ENCODE assay signal across 23 cellular contexts in genomic region chr13:45974500-45974899, GRCh38.
"Had no signal": no experiment of that assay in that cellular context is flagged by ENCODE, and none has a peak within 500 bp of the region (broad histone marks: within the 10 kb centered on the region; RNA-seq: fewer than 3 reads in every experiment).

No MANE protein-coding gene starts in this region.

- DNase-seq: dorsolateral prefrontal cortex; effector CD4-positive, alpha-beta T cell; endodermal cell; hypothalamus; immature natural killer cell; islet precursor cell; left ventricle myocardium superior; lower lobe of right lung; natural killer cell; occipital lobe; ovary; posterior cingulate gyrus; psoas muscle; right cardiac atrium; sigmoid colon; stimulated activated CD4-positive, alpha-beta T cell treated with anti-CD3 and anti-CD28 coated beads, Interleukin-2, amount 100 ng/mL, for 24 hours; stimulated activated CD4-positive, alpha-beta T cell treated with anti-CD3 and anti-CD28 coated beads, Interleukin-4, amount 100 ng/mL, for 24 hours; stimulated activated naive CD4-positive, alpha-beta T cell treated with Interleukin-2 at 50 U/mL for 16 hours; substantia nigra; testis; tibial artery had no signal

- H3K27ac ChIP-seq: dorsolateral prefrontal cortex, esophagus muscularis mucosa, lower lobe of right lung, ovary, psoas muscle, sigmoid colon, testis, tibial artery had no signal

- H3K27me3 ChIP-seq: dorsolateral prefrontal cortex, esophagus muscularis mucosa, ovary, sigmoid colon, testis, tibial artery had no signal

- H3K9me3 ChIP-seq: esophagus muscularis mucosa, lower lobe of right lung, ovary, psoas muscle, sigmoid colon, testis, tibial artery had no signal

- ATAC-seq: left ventricle myocardium superior; lower lobe of right lung; natural killer cell; psoas muscle; right cardiac atrium; stimulated activated effector memory CD8-positive, alpha-beta T cell treated with anti-CD3 and anti-CD28 coated beads, Interleukin-12 subunit alpha, Interleukin-12 subunit beta, amount 100 ng/mL, for 72 hours had no signal

- H3K36me3 ChIP-seq: ovary had no signal

- H3K4me3 ChIP-seq: dorsolateral prefrontal cortex, esophagus muscularis mucosa, lower lobe of right lung, ovary, psoas muscle, sigmoid colon, testis, tibial artery had no signal

- H3K4me1 ChIP-seq: esophagus muscularis mucosa, lower lobe of right lung, psoas muscle, sigmoid colon, testis, tibial artery had no signal
